ENCODE assay signal across 10 cellular contexts in the genomic region with DNA sequence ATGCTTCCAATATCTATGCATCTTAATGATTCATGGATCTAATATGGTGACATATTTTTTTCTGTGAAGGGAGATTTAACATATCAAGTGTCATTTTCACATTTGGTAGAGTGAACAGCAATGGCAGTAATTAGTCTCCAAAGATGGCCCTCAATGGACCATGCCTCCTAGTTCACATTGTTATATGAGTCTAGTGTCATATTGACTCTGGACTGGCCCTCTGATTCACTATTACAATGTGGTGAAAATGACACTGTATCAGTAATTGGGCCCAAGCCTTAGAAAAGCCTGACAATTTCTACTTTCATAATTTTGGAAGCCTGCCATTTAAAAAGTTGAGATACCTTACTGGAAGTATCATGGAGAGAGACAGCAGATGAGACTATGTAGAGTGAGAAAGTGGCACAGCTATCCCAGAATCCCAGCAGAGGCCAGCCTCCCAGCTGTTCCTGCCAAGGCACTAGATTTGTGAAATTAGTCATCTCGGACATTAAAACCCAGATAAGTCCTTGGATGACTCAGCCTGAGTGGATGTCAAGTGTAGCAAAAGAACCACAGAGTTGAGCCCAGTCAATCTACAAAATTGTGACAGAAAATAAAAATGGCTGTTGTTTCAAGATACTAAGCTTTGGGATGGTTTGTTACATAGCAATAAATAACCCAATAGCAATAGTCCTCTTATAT.
DNase-seq lines count a peak whose midpoint lies in the region; ATAC-seq, FAIRE-seq and TF ChIP-seq lines count a peak whose summit lies in the region.
"Had no signal": no experiment of that assay in that cellular context is flagged by ENCODE, and none has a peak within 500 bp of the region (broad histone marks: within the 10 kb centered on the region; RNA-seq: fewer than 3 reads in every experiment).

No MANE protein-coding gene starts in this region.

- TF ChIP-seq CTCF in A549 (IDR thresholded peaks at IDR 0.05) (no peak), RWPE2 (IDR thresholded peaks at IDR 0.05; ENCODE audit: poor library complexity, severe bottlenecking) (no peak)

- 20% methylated on average over 1 of the region's 1 CpG for WGBS in A549 (ENCODE audit: missing lambda C conversion rate)

- DNase-seq in A549 (ENCODE audit: low read depth in 1 of 2, low spot score in 1 of 2): peak; percentile 2 to 5
- DNase-seq in HCEC 1CT: peak; percentile 67
- DNase-seq in RWPE2 (ENCODE audit: low spot score): no peak
- DNase-seq in fibroblast of peridontal ligament (ENCODE audit: extremely low read depth): peak; percentile 5
- no peak for DNase-seq in KBM-7
- no peak for DNase-seq in NCI-H1417 (lab: John Stamatoyannopoulos, UW)
- DNase-seq: activated CD8-positive, alpha-beta memory T cell treated with anti-CD3 and anti-CD28 coated beads, Interleukin-2, amount 50 U/mL, for 4 hours had no signal

- in situ Hi-C loops in KBM-7 (cut with MboI; ENCODE audit: low pct_unique_long_range_greater_than_20kb, low sequenced_read_pairs): no loop called here

- H3K27ac ChIP-seq in A549 (no peak overlapping the region), RWPE2 (ENCODE audit: poor library complexity, severe bottlenecking) (no peak overlapping the region)
- H3K27ac ChIP-seq: cardiac muscle cell had no signal

- H3K9me3 ChIP-seq in A549 (no peaks in the 10 kb centered on the region), RWPE2 (ENCODE audit: severe bottlenecking) (no peaks in the 10 kb centered on the region)

- no peaks in the 10 kb centered on the region for H3K27me3 ChIP-seq in RWPE2 (ENCODE audit: insufficient read depth, poor library complexity, severe bottlenecking)
- H3K27me3 ChIP-seq: cardiac muscle cell had no signal

- POLR2A ChIA-PET in A549 (lab: Yijun Ruan, JAX): no interaction called here

- H3K4me1 ChIP-seq in A549: no peaks in the 10 kb centered on the region
- H3K4me1 ChIP-seq in RWPE2 (ENCODE audit: insufficient read depth, poor library complexity, severe bottlenecking): no peaks in the 10 kb centered on the region

- no peak for TF ChIP-seq RAD21 in A549 (conservative IDR thresholded peaks at IDR 0.05 in 1 of 2, IDR thresholded peaks at IDR 0.05 in 1 of 2)

- CTCF ChIA-PET in A549 (lab: Yijun Ruan, JAX): no interaction called here

- TF ChIP-seq POLR2A in A549 (IDR thresholded peaks at IDR 0.05; ENCODE audit: low read length): no peak

- no peak overlapping the region for H3K4me3 ChIP-seq in A549
- H3K4me3 ChIP-seq in RWPE2 (ENCODE audit: severe bottlenecking): no peak overlapping the region
- H3K4me3 ChIP-seq: cardiac muscle cell had no signal

- TF ChIP-seq EP300 in A549 (IDR thresholded peaks at IDR 0.05): no peak

- no peak overlapping the region for H3K4me2 ChIP-seq in A549

- ATAC-seq in A549: no peak; a peak in 2 of 6 replicates
- peak; percentile 89 for ATAC-seq in RWPE2 (ENCODE audit: low read depth)
- ATAC-seq in GM21447 (IDR thresholded peaks at IDR 0.05; ENCODE audit: unreplicated experiment): no peak
- no peak for ATAC-seq in GM18511 (IDR thresholded peaks at IDR 0.05; ENCODE audit: unreplicated experiment)

- no peak for FAIRE-seq in A549 (lab: Jason Lieb, UNC)

- H3K36me3 ChIP-seq in RWPE2 (ENCODE audit: low read depth): no peaks in the 10 kb centered on the region
- H3K36me3 ChIP-seq: cardiac muscle cell had no signal

TF ChIP-seq in A549, 52 proteins besides CTCF, POLR2A, EP300 and RAD21:
- TF ChIP-seq TFCP2L1 (CRISPR knock-in tag; IDR thresholded peaks at IDR 0.05) (no peak), HDAC2 (IDR thresholded peaks at IDR 0.05) (no peak), FOSL2 (IDR thresholded peaks at IDR 0.05) (peak; percentile 29; the same call in 1 of the 2 replicates), FOSL2 (CRISPR knock-in tag; IDR thresholded peaks at IDR 0.05) (no peak)

Comparison
In these comparisons a context has a peak if more than half of its experiments do, and no peak if none do; other contexts are left out.
1. DNase-seq: peak in A549 (2 of 2), HCEC 1CT (single experiment) and fibroblast of peridontal ligament (single experiment); none in RWPE2 (single experiment), KBM-7 (single experiment) and NCI-H1417 (0 of 3).